Comparison of ENCODE assay signal across 1 cellular context in the genomic region with DNA sequence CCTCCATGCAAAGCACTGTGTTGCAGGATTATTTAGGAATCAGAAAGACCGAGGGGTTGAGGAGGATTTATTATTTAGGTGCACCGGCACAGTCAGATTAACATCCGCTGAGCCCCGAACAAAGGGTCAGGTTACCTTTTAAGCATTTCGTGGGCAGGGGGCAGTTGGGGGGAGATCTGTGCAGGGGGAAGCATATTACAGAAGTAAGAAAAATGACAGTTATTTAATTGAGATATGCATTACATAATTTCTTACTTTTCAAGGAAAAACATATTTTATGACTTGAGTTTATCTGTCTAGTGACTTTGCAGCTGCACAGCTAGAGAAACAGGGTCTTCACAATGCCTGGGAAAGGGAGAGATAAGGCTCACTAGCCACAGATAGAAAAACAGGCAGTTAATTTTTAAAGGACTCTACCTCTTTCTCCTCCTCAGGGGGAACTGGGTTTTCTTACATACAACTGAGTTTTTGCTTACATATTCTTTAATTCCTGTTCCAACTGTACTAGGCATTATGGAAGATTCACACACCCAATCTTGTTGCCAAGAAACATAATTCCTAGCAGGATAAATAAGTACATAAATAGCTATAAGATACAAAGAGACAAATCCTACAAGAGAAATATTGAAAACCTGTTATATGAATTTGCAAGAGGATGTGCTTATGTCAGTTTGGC.
TF ChIP-seq lines count a peak whose summit lies in the region.

No MANE protein-coding gene starts in this region.

TF ChIP-seq in GM23338, 12 proteins besides CTCF, POLR2A, EP300 and RAD21 (continued from another document):
- TF ChIP-seq, protein P1, sequence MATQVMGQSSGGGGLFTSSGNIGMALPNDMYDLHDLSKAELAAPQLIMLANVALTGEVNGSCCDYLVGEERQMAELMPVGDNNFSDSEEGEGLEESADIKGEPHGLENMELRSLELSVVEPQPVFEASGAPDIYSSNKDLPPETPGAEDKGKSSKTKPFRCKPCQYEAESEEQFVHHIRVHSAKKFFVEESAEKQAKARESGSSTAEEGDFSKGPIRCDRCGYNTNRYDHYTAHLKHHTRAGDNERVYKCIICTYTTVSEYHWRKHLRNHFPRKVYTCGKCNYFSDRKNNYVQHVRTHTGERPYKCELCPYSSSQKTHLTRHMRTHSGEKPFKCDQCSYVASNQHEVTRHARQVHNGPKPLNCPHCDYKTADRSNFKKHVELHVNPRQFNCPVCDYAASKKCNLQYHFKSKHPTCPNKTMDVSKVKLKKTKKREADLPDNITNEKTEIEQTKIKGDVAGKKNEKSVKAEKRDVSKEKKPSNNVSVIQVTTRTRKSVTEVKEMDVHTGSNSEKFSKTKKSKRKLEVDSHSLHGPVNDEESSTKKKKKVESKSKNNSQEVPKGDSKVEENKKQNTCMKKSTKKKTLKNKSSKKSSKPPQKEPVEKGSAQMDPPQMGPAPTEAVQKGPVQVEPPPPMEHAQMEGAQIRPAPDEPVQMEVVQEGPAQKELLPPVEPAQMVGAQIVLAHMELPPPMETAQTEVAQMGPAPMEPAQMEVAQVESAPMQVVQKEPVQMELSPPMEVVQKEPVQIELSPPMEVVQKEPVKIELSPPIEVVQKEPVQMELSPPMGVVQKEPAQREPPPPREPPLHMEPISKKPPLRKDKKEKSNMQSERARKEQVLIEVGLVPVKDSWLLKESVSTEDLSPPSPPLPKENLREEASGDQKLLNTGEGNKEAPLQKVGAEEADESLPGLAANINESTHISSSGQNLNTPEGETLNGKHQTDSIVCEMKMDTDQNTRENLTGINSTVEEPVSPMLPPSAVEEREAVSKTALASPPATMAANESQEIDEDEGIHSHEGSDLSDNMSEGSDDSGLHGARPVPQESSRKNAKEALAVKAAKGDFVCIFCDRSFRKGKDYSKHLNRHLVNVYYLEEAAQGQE (IDR thresholded peaks at IDR 0.05; ENCODE audit: unreplicated experiment): no peak
- TF ChIP-seq JUNB (IDR thresholded peaks at IDR 0.05; ENCODE audit: unreplicated experiment) (no peak), POLR2AphosphoS5 (IDR thresholded peaks at IDR 0.05; ENCODE audit: low read depth) (no peak), ZNF462 (CRISPR knock-in tag; IDR thresholded peaks at IDR 0.05) (no peak), CREB1 (CRISPR knock-in tag; IDR thresholded peaks at IDR 0.05; ENCODE audit: low read depth) (no peak), STAT1 (IDR thresholded peaks at IDR 0.05; ENCODE audit: unreplicated experiment) (no peak), ZNF114 (CRISPR knock-in tag; IDR thresholded peaks at IDR 0.05) (no peak), ZNF331 (CRISPR knock-in tag; IDR thresholded peaks at IDR 0.05; ENCODE audit: low read depth) (no peak), NANOG (IDR thresholded peaks at IDR 0.05; ENCODE audit: borderline replicate concordance) (no peak), EZH2phosphoT487 (IDR thresholded peaks at IDR 0.05; ENCODE audit: unreplicated experiment) (no peak)
- TF ChIP-seq, protein P2, sequence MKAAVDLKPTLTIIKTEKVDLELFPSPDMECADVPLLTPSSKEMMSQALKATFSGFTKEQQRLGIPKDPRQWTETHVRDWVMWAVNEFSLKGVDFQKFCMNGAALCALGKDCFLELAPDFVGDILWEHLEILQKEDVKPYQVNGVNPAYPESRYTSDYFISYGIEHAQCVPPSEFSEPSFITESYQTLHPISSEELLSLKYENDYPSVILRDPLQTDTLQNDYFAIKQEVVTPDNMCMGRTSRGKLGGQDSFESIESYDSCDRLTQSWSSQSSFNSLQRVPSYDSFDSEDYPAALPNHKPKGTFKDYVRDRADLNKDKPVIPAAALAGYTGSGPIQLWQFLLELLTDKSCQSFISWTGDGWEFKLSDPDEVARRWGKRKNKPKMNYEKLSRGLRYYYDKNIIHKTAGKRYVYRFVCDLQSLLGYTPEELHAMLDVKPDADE (IDR thresholded peaks at IDR 0.05): no peak
